ENCODE assay signal across 14 cellular contexts in the genomic region with DNA sequence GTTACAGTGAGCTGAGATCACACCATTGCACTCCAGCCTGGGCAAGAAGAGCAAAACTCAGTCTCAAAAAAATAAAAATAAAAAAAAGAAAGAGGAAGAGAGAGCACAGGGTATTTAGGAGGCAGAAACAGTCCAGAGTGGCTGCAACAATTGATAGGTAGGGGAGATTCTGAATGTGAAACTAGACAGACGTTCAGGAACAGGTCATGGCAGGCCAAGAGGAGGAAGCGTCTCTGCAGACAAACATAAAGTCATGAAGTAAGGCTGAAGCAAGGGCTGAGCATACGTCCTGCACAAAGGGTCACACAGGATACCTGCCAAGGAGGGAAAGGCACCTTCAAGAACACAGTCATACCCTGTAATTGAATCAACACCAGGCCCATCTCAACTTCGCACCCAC.
A peak's percentile ranks its signal among the peaks of the same experiment; 100 is the strongest.
DNase-seq lines count a peak whose midpoint lies in the region; ATAC-seq and TF ChIP-seq lines count a peak whose summit lies in the region.
"Had no signal": no experiment of that assay in that cellular context is flagged by ENCODE, and none has a peak within 500 bp of the region (broad histone marks: within the 10 kb centered on the region; RNA-seq: fewer than 3 reads in every experiment).

No MANE protein-coding gene starts in this region.

- ATAC-seq in GM19324 (IDR thresholded peaks at IDR 0.05; ENCODE audit: low FRiP score, unreplicated experiment) (peak; percentile 92), HG02623 (IDR thresholded peaks at IDR 0.05; ENCODE audit: unreplicated experiment) (peak; percentile 77), HG03521 (IDR thresholded peaks at IDR 0.05; ENCODE audit: unreplicated experiment) (no peak)

- H3K27me3 Mint-ChIP-seq in IgD-negative memory B cell (peaks cover 2% of the 10 kb centered on the region), progenitor cell of endocrine pancreas (peaks cover 2% of the 10 kb centered on the region)
- H3K27me3 Mint-ChIP-seq in activated naive CD4-positive, alpha-beta T cell treated with anti-CD3 and anti-CD28 coated beads, Interleukin-2, amount 10 ng/mL, durations not matched to agents 7 days and 5 days, result peaks cover 77% of the 10 kb centered on the region

- H3K9me3 Mint-ChIP-seq in IgD-negative memory B cell (peaks cover 0 to 4% (median 0%) of the 10 kb centered on the region in 3 donors), progenitor cell of endocrine pancreas (ENCODE audit: low read depth) (no peaks in the 10 kb centered on the region)
- H3K9me3 Mint-ChIP-seq in activated naive CD4-positive, alpha-beta T cell treated with anti-CD3 and anti-CD28 coated beads, Interleukin-2, amount 10 ng/mL, durations not matched to agents 7 days and 5 days, result peaks cover 2% of the 10 kb centered on the region

- H3K4me3 Mint-ChIP-seq in IgD-negative memory B cell (peak overlapping the region in 2 of 4 donors; percentile 24 to 32), progenitor cell of endocrine pancreas (ENCODE audit: low read depth) (no peak overlapping the region)
- H3K4me3 Mint-ChIP-seq in activated naive CD4-positive, alpha-beta T cell treated with anti-CD3 and anti-CD28 coated beads, Interleukin-2, amount 10 ng/mL, durations not matched to agents 7 days and 5 days, result no peak overlapping the region
- H3K4me3 Mint-ChIP-seq: activated naive CD8-positive, alpha-beta T cell had no signal

- peaks cover 4 to 8% (median 5%) of the 10 kb centered on the region in 3 donors for H3K4me1 Mint-ChIP-seq in IgD-negative memory B cell
- no peaks in the 10 kb centered on the region for H3K4me1 Mint-ChIP-seq in progenitor cell of endocrine pancreas (ENCODE audit: low read depth)
- H3K4me1 Mint-ChIP-seq in activated naive CD4-positive, alpha-beta T cell treated with anti-CD3 and anti-CD28 coated beads, Interleukin-2, amount 10 ng/mL, durations not matched to agents 7 days and 5 days, result no peaks in the 10 kb centered on the region

- CTCF ChIA-PET in activated naive CD4-positive, alpha-beta T cell treated with anti-CD3 and anti-CD28 coated beads, Interleukin-2, amount 10 ng/mL, durations not matched to agents 7 days and 5 days (lab: Charles Lee), result no interaction called here

- TF ChIP-seq CTCF in progenitor cell of endocrine pancreas (IDR thresholded peaks at IDR 0.05; ENCODE audit: unreplicated experiment), result no peak

- H3K27ac Mint-ChIP-seq in IgD-negative memory B cell (peak overlapping the region in 2 of 3 donors; percentile 73 to 79), progenitor cell of endocrine pancreas (peak overlapping the region; percentile 76)
- no peak overlapping the region for H3K27ac Mint-ChIP-seq in activated naive CD4-positive, alpha-beta T cell treated with anti-CD3 and anti-CD28 coated beads, Interleukin-2, amount 10 ng/mL, durations not matched to agents 7 days and 5 days
- H3K27ac Mint-ChIP-seq: activated naive CD8-positive, alpha-beta T cell had no signal

- no peak for DNase-seq in progenitor cell of endocrine pancreas (ENCODE audit: low spot score, unreplicated experiment)
- no peak for DNase-seq in activated CD4-positive, alpha-beta T cell treated with anti-CD3 and anti-CD28 coated beads for 48 hours
- no peak for DNase-seq in stimulated activated CD4-positive, alpha-beta T cell treated with anti-CD3 and anti-CD28 coated beads, Interleukin-12 subunit alpha, Interleukin-12 subunit beta, amount 100 ng/mL, for 4 hours
- no peak for DNase-seq in activated naive CD4-positive, alpha-beta T cell treated with anti-CD3 and anti-CD28 coated beads, Interleukin-2, amount 10 ng/mL, durations not matched to agents 7 days and 5 days
- DNase-seq: activated CD4-positive, alpha-beta T cell treated with anti-CD3 and anti-CD28 coated beads, Interleukin-2, amount 50 U/mL, for 1 hour; effector CD4-positive, alpha-beta T cell; HCEC 1CT; stimulated activated CD4-positive, alpha-beta T cell treated with anti-CD3 and anti-CD28 coated beads, Interleukin-2, amount 100 ng/mL, for 48 hours; transverse colon had no signal

- H3K36me3 Mint-ChIP-seq in IgD-negative memory B cell, result no peaks in the 10 kb centered on the region
- H3K36me3 Mint-ChIP-seq in progenitor cell of endocrine pancreas (ENCODE audit: insufficient read depth), result no peaks in the 10 kb centered on the region
- no peaks in the 10 kb centered on the region for H3K36me3 Mint-ChIP-seq in activated naive CD4-positive, alpha-beta T cell treated with anti-CD3 and anti-CD28 coated beads, Interleukin-2, amount 10 ng/mL, durations not matched to agents 7 days and 5 days
